ENCODE assay signal across 13 cellular contexts in genomic region chr11:32852142-32852541, GRCh38. TPM values are rescaled to one million over a fixed set of nuclear protein-coding genes. Genes with fewer than 3 reads are reported as not detected.
A peak's percentile ranks its signal among the peaks of the same experiment; 100 is the strongest.
DNase-seq lines count a peak whose midpoint lies in the region; FAIRE-seq and TF ChIP-seq lines count a peak whose summit lies in the region.
"Had no signal": no experiment of that assay in that cellular context is flagged by ENCODE, and none has a peak within 500 bp of the region (broad histone marks: within the 10 kb centered on the region; RNA-seq: fewer than 3 reads in every experiment).

No MANE protein-coding gene starts in this region.

- no peaks in the 10 kb centered on the region for H3K9me3 Mint-ChIP-seq in astrocyte (ENCODE audit: unreplicated experiment)

- no peaks in the 10 kb centered on the region for H3K27me3 Mint-ChIP-seq in astrocyte (ENCODE audit: low read depth, unreplicated experiment)

- no peak overlapping the region for H3K4ac ChIP-seq in neuronal stem cell (ENCODE audit: low read length)

- H3K79me2 ChIP-seq in KMS-11 (ENCODE audit: insufficient read depth, low read depth) = no peaks in the 10 kb centered on the region
- H3K79me2 ChIP-seq in astrocyte (ENCODE audit: insufficient read depth, low read length) = no peaks in the 10 kb centered on the region

- no peaks in the 10 kb centered on the region for H3K36me3 Mint-ChIP-seq in astrocyte (ENCODE audit: low read depth, unreplicated experiment)

- H3K4me3 ChIP-seq in KMS-11 (IDR thresholded peaks at IDR 0.05; ENCODE audit: insufficient read depth, low read depth, low read length) = no peak overlapping the region
- H3K4me3 ChIP-seq in astrocyte (ENCODE audit: insufficient read depth, low read depth, low read length) = no peak overlapping the region
- H3K4me3 ChIP-seq in neuronal stem cell (ENCODE audit: low read length in 2 of 2) = no peak overlapping the region
- H3K4me3 ChIP-seq: thyroid gland had no signal

- TF ChIP-seq CTCF in KMS-11 (conservative IDR thresholded peaks at IDR 0.05; ENCODE audit: low read depth, low read length) (no peak), astrocyte (IDR thresholded peaks at IDR 0.05; ENCODE audit: insufficient read depth, low read depth, low read length) (no peak)

- H3K79me1 ChIP-seq in neuronal stem cell (ENCODE audit: low read depth, low read length) = no peaks in the 10 kb centered on the region

- no peak overlapping the region for H2BK120ac ChIP-seq in neuronal stem cell (ENCODE audit: low read depth, low read length)

- H3K36me3 ChIP-seq in KMS-11 (ENCODE audit: insufficient read depth) (no peaks in the 10 kb centered on the region), astrocyte (ENCODE audit: insufficient read depth, low read length) (no peaks in the 10 kb centered on the region), neuronal stem cell (replicated peaks in 1 of 2; ENCODE audit: control insufficient read depth in 2 of 2, insufficient read depth in 2 of 2, low read length in 2 of 2) (no peaks in the 10 kb centered on the region)
- H3K36me3 ChIP-seq: thyroid gland had no signal

- H2BK15ac ChIP-seq in neuronal stem cell (ENCODE audit: low read length) = no peak overlapping the region

- H3K27me3 ChIP-seq in KMS-11 (ENCODE audit: insufficient read depth, low read depth) = no peaks in the 10 kb centered on the region
- no peaks in the 10 kb centered on the region for H3K27me3 ChIP-seq in astrocyte (ENCODE audit: insufficient read depth, low read length)
- no peaks in the 10 kb centered on the region for H3K27me3 ChIP-seq in neuronal stem cell (ENCODE audit: control insufficient read depth in 3 of 3, insufficient read depth in 3 of 3, low read depth in 1 of 3, low read length in 3 of 3)
- H3K27me3 ChIP-seq: thyroid gland had no signal

- H2BK5ac ChIP-seq in neuronal stem cell (ENCODE audit: low read length) = no peak overlapping the region

- no peak for FAIRE-seq in astrocyte (lab: Jason Lieb, UNC)

- H2AK5ac ChIP-seq in neuronal stem cell (ENCODE audit: low read depth, low read length) = no peak overlapping the region

- no peak overlapping the region for H3K27ac Mint-ChIP-seq in astrocyte (ENCODE audit: unreplicated experiment)

- H3K4me1 Mint-ChIP-seq in astrocyte (ENCODE audit: low read depth, unreplicated experiment) = no peaks in the 10 kb centered on the region

- H2AFZ ChIP-seq in KMS-11 (ENCODE audit: low read depth) (peak overlapping the region; percentile 29), astrocyte (ENCODE audit: low read depth, low read length) (no peak overlapping the region), neuronal stem cell (ENCODE audit: low read length) (no peak overlapping the region)

- H3K27ac ChIP-seq in KMS-11 = no peak overlapping the region
- H3K27ac ChIP-seq in astrocyte (ENCODE audit: low read depth, low read length) = no peak overlapping the region
- H3K27ac ChIP-seq in neuronal stem cell (replicated peaks; ENCODE audit: low read length) = no peak overlapping the region
- H3K27ac ChIP-seq: thyroid gland had no signal

- no peak overlapping the region for H3K4me3 Mint-ChIP-seq in astrocyte (ENCODE audit: unreplicated experiment)

- H3K4me2 ChIP-seq in KMS-11 = peak overlapping the region; percentile 31
- peak overlapping the region; percentile 21 for H3K4me2 ChIP-seq in astrocyte (ENCODE audit: low read length)
- no peak overlapping the region for H3K4me2 ChIP-seq in neuronal stem cell (ENCODE audit: insufficient read depth, low read length, poor library complexity, severe bottlenecking)

- no peak overlapping the region for H2BK12ac ChIP-seq in neuronal stem cell (ENCODE audit: low read length)

- H4K8ac ChIP-seq in neuronal stem cell (ENCODE audit: low read depth, low read length) = no peak overlapping the region

- H4K91ac ChIP-seq in neuronal stem cell (ENCODE audit: low read depth, low read length, poor library complexity) = no peak overlapping the region

- H3K23ac ChIP-seq in neuronal stem cell (ENCODE audit: low read depth, low read length, poor library complexity) = no peak overlapping the region

- H3K14ac ChIP-seq in neuronal stem cell (ENCODE audit: low read length) = no peak overlapping the region

- H3K4me1 ChIP-seq in KMS-11 (ENCODE audit: low read depth, poor library complexity, severe bottlenecking) = peaks cover 8% of the 10 kb centered on the region
- H3K4me1 ChIP-seq in astrocyte (ENCODE audit: insufficient read depth, low read length) = no peaks in the 10 kb centered on the region
- no peaks in the 10 kb centered on the region for H3K4me1 ChIP-seq in neuronal stem cell (ENCODE audit: control insufficient read depth in 2 of 2, insufficient read depth in 1 of 2, low read depth in 1 of 2, low read length in 2 of 2)
- H3K4me1 ChIP-seq: thyroid gland had no signal

- H3K18ac ChIP-seq in neuronal stem cell (ENCODE audit: low read length) = no peak overlapping the region

- H4K20me1 ChIP-seq in KMS-11 (ENCODE audit: insufficient read depth) (no peaks in the 10 kb centered on the region), astrocyte (ENCODE audit: insufficient read depth, low read length) (no peaks in the 10 kb centered on the region)

- DNase-seq in A172 (ENCODE audit: low spot score) (peak; percentile 77), astrocyte (ENCODE audit: low read depth) (peak; percentile 69), iPS-NIHi7 (ENCODE audit: extremely low spot score) (peak; percentile 14), neuronal stem cell (ENCODE audit: low spot score) (no peak), T-helper 9 cell (no peak), NCI-H748 treated with DMSO at 0.1 percent for 48 hours (lab: John Stamatoyannopoulos, UW) (no peak), occipital lobe (lab: John Stamatoyannopoulos, UW) (no peak)
- DNase-seq: anterior cingulate cortex, erythroblast, NCI-H1105 treated with DMSO at 0.1 percent for 48 hours, retina, thyroid gland had no signal

- no peak overlapping the region for H3K9ac ChIP-seq in KMS-11
- no peak overlapping the region for H3K9ac ChIP-seq in astrocyte (ENCODE audit: low read length)
- H3K9ac ChIP-seq in neuronal stem cell (ENCODE audit: low read depth, low read length, poor library complexity) = no peak overlapping the region

- H3K9me3 ChIP-seq in astrocyte (ENCODE audit: insufficient read depth, low read depth, low read length) (no peaks in the 10 kb centered on the region), neuronal stem cell (replicated peaks in 1 of 2; ENCODE audit: control insufficient read depth in 2 of 2, insufficient read depth in 1 of 2, low read depth in 1 of 2, low read length in 2 of 2) (peaks cover 0 to 2% of the 10 kb centered on the region in 2 donors)
- H3K9me3 ChIP-seq: thyroid gland had no signal

- no CpG with 5 or more reads among the region's 5 CpGs for WGBS in neuronal stem cell (ENCODE audit: extremely low coverage in 2 of 2, insufficient read length in 2 of 2, insufficient replicate concordance in 1 of 2), 2 donors

RNA-seq across cellular contexts. Expression of gene PRRG4, which starts 22.4 kb away (rescaled TPM):
- 1.9 and 3.1 TPM in 2 replicates for total RNA-seq in A172 (2014; rRNA removed; shearing (Covaris generic))
- 0.14 and 0.45 TPM in 2 replicates for total RNA-seq in astrocyte
- polyA plus RNA-seq in neuronal stem cell (2013, experiment 1 of 2) = 0.04 TPM
- 0.03 TPM for polyA plus RNA-seq in neuronal stem cell (2013, experiment 2 of 2)
- total RNA-seq in occipital lobe = 0.16 TPM

RNA-seq across cellular contexts. Expression of gene QSER1, which starts 40.5 kb away (rescaled TPM):
- 24.8 and 25.8 TPM in 2 replicates for total RNA-seq in A172 (2014; rRNA removed; shearing (Covaris generic))
- total RNA-seq in astrocyte = 29.1 and 35.7 TPM in 2 replicates
- 26.0 TPM for polyA plus RNA-seq in neuronal stem cell (2013, experiment 1 of 2)
- 27.4 TPM for polyA plus RNA-seq in neuronal stem cell (2013, experiment 2 of 2)
- 66.8 TPM for total RNA-seq in occipital lobe

RNA-seq across cellular contexts. Expression of gene CCDC73, which starts 57.7 kb away (rescaled TPM):
- total RNA-seq in A172 (2014; rRNA removed; shearing (Covaris generic)) = not detected in 2 replicates
- total RNA-seq in astrocyte (not detected in 2 replicates), occipital lobe (not detected)
- 0.01 TPM for polyA plus RNA-seq in neuronal stem cell (2013, experiment 1 of 2)
- polyA plus RNA-seq in neuronal stem cell (2013, experiment 2 of 2) = not detected

Comparison
In these comparisons a context has a peak if more than half of its experiments do, and no peak if none do; other contexts are left out.
1. DNase-seq: peak in A172 (single experiment), astrocyte (single experiment) and iPS-NIHi7 (single experiment); none in neuronal stem cell (single experiment), T-helper 9 cell (single experiment), NCI-H748 treated with DMSO at 0.1 percent for 48 hours (single experiment) and occipital lobe (single experiment).